Comparison of ENCODE assay signal across 14 cellular contexts in the genomic region with DNA sequence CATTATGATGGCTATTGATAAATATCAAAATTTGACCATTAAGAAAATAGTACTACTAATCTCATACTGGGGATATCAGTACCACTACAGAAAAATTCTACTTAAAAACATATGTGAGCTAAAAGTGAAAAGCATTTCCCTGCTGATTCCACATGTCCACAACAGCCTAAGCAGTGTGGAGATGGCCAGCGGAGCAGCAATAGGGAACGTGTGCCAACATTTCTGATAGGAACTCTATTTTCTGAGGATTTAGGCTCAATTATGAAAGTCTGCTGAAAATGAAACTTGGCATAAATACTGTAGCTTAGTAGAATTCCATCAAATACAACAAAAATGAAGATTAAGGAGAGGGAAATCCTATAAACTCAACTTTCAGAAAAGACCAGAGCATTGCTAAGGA.
DNase-seq lines count a peak whose midpoint lies in the region; ATAC-seq and TF ChIP-seq lines count a peak whose summit lies in the region.
"Had no signal": no experiment of that assay in that cellular context is flagged by ENCODE, and none has a peak within 500 bp of the region (broad histone marks: within the 10 kb centered on the region; RNA-seq: fewer than 3 reads in every experiment).

No MANE protein-coding gene starts in this region.

- DNase-seq in AG10803 (ENCODE audit: low read depth) (peak; percentile 5), NCI-H446 treated with DMSO at 0.1 percent for 48 hours (lab: John Stamatoyannopoulos, UW) (peak; percentile 40), fibroblast of the aortic adventitia (ENCODE audit: low read depth) (peak; percentile 54), retinal pigment epithelial cell (ENCODE audit: low read depth) (peak; percentile 31), NCI-H1417 treated with DMSO at 0.1 percent for 48 hours (lab: John Stamatoyannopoulos, UW) (no peak), NCI-H1105 treated with DMSO at 0.1 percent for 48 hours (lab: John Stamatoyannopoulos, UW) (no peak)
- DNase-seq: CD8-positive, alpha-beta T cell; COR-L47; DMS153; DMS79 treated with DMSO at 0.1 percent for 48 hours; EL had no signal

- no peak for TF ChIP-seq CTCF in AG10803 (conservative IDR thresholded peaks at IDR 0.05; ENCODE audit: low read length)
- TF ChIP-seq CTCF in fibroblast of the aortic adventitia (IDR thresholded peaks at IDR 0.05; ENCODE audit: insufficient read depth, low read length), result no peak
- no peak for TF ChIP-seq CTCF in retinal pigment epithelial cell (conservative IDR thresholded peaks at IDR 0.05; ENCODE audit: low read depth, low read length)

- no peak for ATAC-seq in GM19023 (IDR thresholded peaks at IDR 0.05; ENCODE audit: unreplicated experiment)
- ATAC-seq: A549; CD8-positive, alpha-beta T cell had no signal

- H3K4me3 ChIP-seq in AG10803 (ENCODE audit: low read length) (no peak overlapping the region), fibroblast of the aortic adventitia (ENCODE audit: low read depth, low read length) (no peak overlapping the region), retinal pigment epithelial cell (ENCODE audit: low read length) (no peak overlapping the region)
- H3K4me3 ChIP-seq: A549, HAP-1 had no signal

Comparison
In these comparisons a context has a peak if more than half of its experiments do, and no peak if none do; other contexts are left out.
1. DNase-seq: peak in AG10803 (single experiment), NCI-H446 treated with DMSO at 0.1 percent for 48 hours (single experiment), fibroblast of the aortic adventitia (single experiment) and retinal pigment epithelial cell (single experiment); none in NCI-H1417 treated with DMSO at 0.1 percent for 48 hours (single experiment) and NCI-H1105 treated with DMSO at 0.1 percent for 48 hours (single experiment).